In genomic region chr6:82251942-82252341, GRCh38 we compare ENCODE assay signal across 9 cellular contexts. TPM values are rescaled to one million over a fixed set of nuclear protein-coding genes. Genes with fewer than 3 reads are reported as not detected.
DNase-seq lines count a peak whose midpoint lies in the region; ATAC-seq, FAIRE-seq and TF ChIP-seq lines count a peak whose summit lies in the region.
"Had no signal": no experiment of that assay in that cellular context is flagged by ENCODE, and none has a peak within 500 bp of the region (broad histone marks: within the 10 kb centered on the region; RNA-seq: fewer than 3 reads in every experiment).

No MANE protein-coding gene starts in this region.

- peak in 4 of 5 experiments; percentile 28 to 43 (median 34) for TF ChIP-seq CTCF in transverse colon (IDR thresholded peaks at IDR 0.05)

- ATAC-seq in activated CD8-positive, alpha-beta memory T cell treated with anti-CD3 and anti-CD28 coated beads, Interleukin-2, amount 10 ng/mL, durations not matched to agents 7 days and 5 days: no peak
- ATAC-seq in GM19023 (IDR thresholded peaks at IDR 0.05; ENCODE audit: unreplicated experiment): no peak

- no peak overlapping the region for H3K4me3 ChIP-seq in H7 (ENCODE audit: insufficient read depth, low read depth, low read length)
- H3K4me3 ChIP-seq in transverse colon: no peak overlapping the region

- no peak for TF ChIP-seq EP300 in transverse colon (IDR thresholded peaks at IDR 0.05; ENCODE audit: low read depth)

- in situ Hi-C loops in transverse colon (cut with MboI; ENCODE audit: low pct_ligation_motif_present in 1 of 4, low pct_unique_long_range_greater_than_20kb in 1 of 4, low sequenced_read_pairs in 3 of 4): no loop called here

- TF ChIP-seq POLR2A in transverse colon (IDR thresholded peaks at IDR 0.05): no peak

- no peak overlapping the region for H3K27ac ChIP-seq in transverse colon

- intact Hi-C loops in transverse colon (cut with DNase I; ENCODE audit: low total_unique reads): no loop called here

- H3K4me1 Mint-ChIP-seq in activated CD8-positive, alpha-beta memory T cell treated with anti-CD3 and anti-CD28 coated beads, Interleukin-2, amount 10 ng/mL, durations not matched to agents 7 days and 5 days: peaks cover 7% of the 10 kb centered on the region

- no peaks in the 10 kb centered on the region for H3K9me3 Mint-ChIP-seq in activated CD8-positive, alpha-beta memory T cell treated with anti-CD3 and anti-CD28 coated beads, Interleukin-2, amount 10 ng/mL, durations not matched to agents 7 days and 5 days (ENCODE audit: low read depth)

- no peaks in the 10 kb centered on the region for H3K27me3 ChIP-seq in H7 (ENCODE audit: control insufficient read depth, insufficient read depth, low read length)
- H3K27me3 ChIP-seq in transverse colon: no peaks in the 10 kb centered on the region

- peaks cover 6 to 10% (median 9%) of the 10 kb centered on the region in 4 donors for H3K4me1 ChIP-seq in transverse colon

- CTCF ChIA-PET in activated CD8-positive, alpha-beta memory T cell treated with anti-CD3 and anti-CD28 coated beads, Interleukin-2, amount 10 ng/mL, durations not matched to agents 7 days and 5 days (lab: Charles Lee): interaction anchor here (1.4 to 2.2 kb wide), 2 partner anchors 806 to 813 kb away, joined by 4 to 10 read pairs; partner anchors contain the start of gene UBE3D

- no peaks in the 10 kb centered on the region for H3K36me3 Mint-ChIP-seq in activated CD8-positive, alpha-beta memory T cell treated with anti-CD3 and anti-CD28 coated beads, Interleukin-2, amount 10 ng/mL, durations not matched to agents 7 days and 5 days

- peak; percentile 57 for FAIRE-seq in RCC 7860 (lab: Jason Lieb, UNC)
- FAIRE-seq: colon had no signal

- H3K36me3 ChIP-seq in H7 (replicated peaks; ENCODE audit: control insufficient read depth, insufficient read depth, low read length) (no peaks in the 10 kb centered on the region), transverse colon (no peaks in the 10 kb centered on the region)

- H3K27ac Mint-ChIP-seq in activated CD8-positive, alpha-beta memory T cell treated with anti-CD3 and anti-CD28 coated beads, Interleukin-2, amount 10 ng/mL, durations not matched to agents 7 days and 5 days: no peak overlapping the region

- no peak overlapping the region for H3K4me3 Mint-ChIP-seq in activated CD8-positive, alpha-beta memory T cell treated with anti-CD3 and anti-CD28 coated beads, Interleukin-2, amount 10 ng/mL, durations not matched to agents 7 days and 5 days

- no peaks in the 10 kb centered on the region for H3K27me3 Mint-ChIP-seq in activated CD8-positive, alpha-beta memory T cell treated with anti-CD3 and anti-CD28 coated beads, Interleukin-2, amount 10 ng/mL, durations not matched to agents 7 days and 5 days

- DNase-seq in AML-193 (lab: John Stamatoyannopoulos, UW): peak; percentile 56 to 73
- DNase-seq in H7: peak; percentile 30
- no peak for DNase-seq in RCC 7860 (ENCODE audit: low spot score)
- DNase-seq in fibroblast of peridontal ligament (ENCODE audit: extremely low read depth): peak; percentile 75
- no peak for DNase-seq in transverse colon
- no peak for DNase-seq in activated gamma-delta T cell (lab: John Stamatoyannopoulos, UW)
- no peak for DNase-seq in activated CD8-positive, alpha-beta memory T cell treated with anti-CD3 and anti-CD28 coated beads, Interleukin-2, amount 10 ng/mL, durations not matched to agents 7 days and 5 days

- H3K9me3 ChIP-seq in transverse colon: no peaks in the 10 kb centered on the region

RNA-seq across cellular contexts. Expression of gene IBTK, which starts 4.4 kb away (rescaled TPM):
- total RNA-seq in H7 (2014; rRNA removed; shearing (Covaris generic)): 31.9 and 33.0 TPM in 2 replicates
- total RNA-seq in transverse colon: 10 to 100 TPM; 23.6 to 40.5 (median 34.4) TPM
- total RNA-seq in activated CD8-positive, alpha-beta memory T cell treated with anti-CD3 and anti-CD28 coated beads, Interleukin-2, amount 10 ng/mL, durations not matched to agents 7 days and 5 days: 10 to 100 TPM; 25.8 to 34.2 TPM

Comparison
In these comparisons a context has a peak if more than half of its experiments do, and no peak if none do; other contexts are left out.
1. DNase-seq: peak in AML-193 (2 of 2), H7 (single experiment) and fibroblast of peridontal ligament (single experiment); none in RCC 7860 (single experiment), transverse colon (single experiment), activated gamma-delta T cell (single experiment) and activated CD8-positive, alpha-beta memory T cell treated with anti-CD3 and anti-CD28 coated beads, Interleukin-2, amount 10 ng/mL, durations not matched to agents 7 days and 5 days (single experiment).